11 cellular contexts compared by ENCODE assay signal in the genomic region with DNA sequence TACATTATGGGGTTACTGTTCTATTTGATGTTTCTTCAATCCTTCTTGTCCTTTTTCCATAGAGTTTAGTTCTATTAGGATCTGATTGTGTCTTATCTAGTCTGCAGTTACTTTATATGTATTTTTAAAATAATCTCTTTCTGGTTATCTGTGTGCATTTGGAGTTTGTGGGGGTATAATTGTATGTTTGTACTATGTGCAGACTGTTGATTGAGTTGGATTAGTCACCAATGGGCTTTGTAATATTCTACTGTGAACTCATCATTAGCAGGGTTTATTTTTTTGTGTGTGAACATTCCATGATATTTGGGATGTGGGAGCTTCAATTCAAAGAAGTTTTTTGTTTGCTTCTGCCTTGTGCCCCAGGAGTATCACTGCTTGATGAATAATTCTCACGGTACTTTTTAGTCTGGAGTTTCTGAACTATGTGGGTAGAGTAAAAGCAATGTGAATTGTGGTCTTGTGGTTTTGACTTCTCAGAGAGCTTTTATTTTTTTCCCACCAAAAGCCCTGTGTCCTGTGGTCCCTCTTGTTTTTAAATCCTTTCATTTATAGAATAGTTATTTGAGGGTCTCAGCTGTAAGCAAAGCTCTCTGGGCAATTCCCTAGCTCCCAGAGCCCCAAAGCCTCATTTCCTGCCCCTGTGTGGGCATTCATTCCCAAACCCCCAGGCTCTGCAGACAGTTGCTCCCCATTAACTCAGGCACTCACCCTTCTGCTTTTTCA.
DNase-seq lines count a peak whose midpoint lies in the region; ATAC-seq, FAIRE-seq and TF ChIP-seq lines count a peak whose summit lies in the region.
"Had no signal": no experiment of that assay in that cellular context is flagged by ENCODE, and none has a peak within 500 bp of the region (broad histone marks: within the 10 kb centered on the region; RNA-seq: fewer than 3 reads in every experiment).

No MANE protein-coding gene starts in this region.

- H3K36me3 ChIP-seq in smooth muscle cell (ENCODE audit: low read depth): no peaks in the 10 kb centered on the region
- H3K36me3 ChIP-seq: pancreas had no signal

- H3K27ac Mint-ChIP-seq in activated CD4-positive, alpha-beta T cell treated with anti-CD3 and anti-CD28 coated beads for 36 hours: no peak overlapping the region

- peak; percentile 97 for FAIRE-seq in RCC 7860 (lab: Jason Lieb, UNC)
- FAIRE-seq: A204.1, endothelial cell of umbilical vein, pancreas had no signal

- H3F3A ChIP-seq in smooth muscle cell (ENCODE audit: low read depth): no peaks in the 10 kb centered on the region

- H3K9me3 Mint-ChIP-seq in activated CD4-positive, alpha-beta T cell treated with anti-CD3 and anti-CD28 coated beads for 36 hours (ENCODE audit: low read depth): no peaks in the 10 kb centered on the region

- POLR2A ChIA-PET in activated CD4-positive, alpha-beta T cell treated with anti-CD3 and anti-CD28 coated beads for 36 hours (lab: Charles Lee): no interaction called here

- no peaks in the 10 kb centered on the region for H3K9me3 ChIP-seq in smooth muscle cell (replicated peaks; ENCODE audit: low read depth)
- H3K9me3 ChIP-seq: pancreas had no signal

- H3K27me3 Mint-ChIP-seq in activated CD4-positive, alpha-beta T cell treated with anti-CD3 and anti-CD28 coated beads for 36 hours: no peaks in the 10 kb centered on the region

- no peak overlapping the region for H3K4me3 Mint-ChIP-seq in activated CD4-positive, alpha-beta T cell treated with anti-CD3 and anti-CD28 coated beads for 36 hours

- 33% methylated on average over 1 of the region's 1 CpG for WGBS in smooth muscle cell (ENCODE audit: low lambda C conversion rate)

- H3K4me1 Mint-ChIP-seq in activated CD4-positive, alpha-beta T cell treated with anti-CD3 and anti-CD28 coated beads for 36 hours: peaks cover 32% of the 10 kb centered on the region

- no peak for DNase-seq in activated CD4-positive, alpha-beta T cell treated with anti-CD3 and anti-CD28 coated beads for 36 hours
- DNase-seq in activated CD4-positive, alpha-beta T cell treated with anti-CD3 and anti-CD28 coated beads, Interleukin-2, amount 50 U/mL, for 1 hour: no peak
- peak; percentile 53 for DNase-seq in RCC 7860 (ENCODE audit: low spot score)
- no peak for DNase-seq in smooth muscle cell (lab: John Stamatoyannopoulos, UW; ENCODE audit: unreplicated experiment)
- DNase-seq in AG08395 (ENCODE audit: low spot score): no peak
- DNase-seq in NCI-H2196 (lab: John Stamatoyannopoulos, UW; ENCODE audit: unreplicated experiment): no peak
- DNase-seq: pancreas had no signal

- H3K4me1 ChIP-seq in smooth muscle cell (ENCODE audit: low read depth): no peaks in the 10 kb centered on the region
- H3K4me1 ChIP-seq: pancreas had no signal

- H2AFZ ChIP-seq in smooth muscle cell (ENCODE audit: low read depth): no peak overlapping the region

- H3K79me2 ChIP-seq in smooth muscle cell (ENCODE audit: low read depth): no peaks in the 10 kb centered on the region

- no peaks in the 10 kb centered on the region for H3K27me3 ChIP-seq in smooth muscle cell (ENCODE audit: low read depth)
- H3K27me3 ChIP-seq: pancreas had no signal

- peak overlapping the region; percentile 83 for H3K27ac ChIP-seq in smooth muscle cell (ENCODE audit: low read depth)
- H3K27ac ChIP-seq: pancreas had no signal

- H3K4me2 ChIP-seq in smooth muscle cell: peak overlapping the region; percentile 48

- no peak for TF ChIP-seq CTCF in smooth muscle cell (IDR thresholded peaks at IDR 0.05; ENCODE audit: borderline replicate concordance, insufficient read depth, poor library complexity, severe bottlenecking)

- H4K20me1 ChIP-seq in smooth muscle cell (ENCODE audit: low read depth): no peaks in the 10 kb centered on the region

- H3K9ac ChIP-seq in smooth muscle cell (ENCODE audit: low read depth): no peak overlapping the region

- intact Hi-C loops in activated CD4-positive, alpha-beta T cell treated with anti-CD3 and anti-CD28 coated beads for 36 hours (cut with DNase I, micrococcal nuclease): loop anchor here in 1 of 2 experiments (1.0 kb wide), 1 partner anchor 29 kb away; no protein-coding TSS in a partner anchor

- ATAC-seq in activated CD4-positive, alpha-beta T cell treated with anti-CD3 and anti-CD28 coated beads for 36 hours: peak; percentile 71
- ATAC-seq in HG02884 (IDR thresholded peaks at IDR 0.05; ENCODE audit: unreplicated experiment): peak; percentile 91
- ATAC-seq in SK-N-SH treated with all-trans-retinoic acid at 6 μM for 48 hours: no peak

- CTCF ChIA-PET in activated CD4-positive, alpha-beta T cell treated with anti-CD3 and anti-CD28 coated beads for 36 hours (lab: Charles Lee): interaction anchor here (0.7 kb wide), 1 partner anchor 1774 kb away, joined by 3 read pairs; no protein-coding TSS in a partner anchor

- H3K36me3 Mint-ChIP-seq in activated CD4-positive, alpha-beta T cell treated with anti-CD3 and anti-CD28 coated beads for 36 hours (ENCODE audit: low read depth): no peaks in the 10 kb centered on the region

- H3K4me3 ChIP-seq in smooth muscle cell: peak overlapping the region; percentile 7
- H3K4me3 ChIP-seq: pancreas had no signal

TF ChIP-seq in SK-N-SH treated with all-trans-retinoic acid at 6 μM for 48 hours, 23 proteins besides CTCF, POLR2A, EP300 and RAD21:
- TF ChIP-seq OSR1 (CRISPR knock-in tag; IDR thresholded peaks at IDR 0.05): no peak
- TF ChIP-seq ZFP3 (CRISPR knock-in tag; IDR thresholded peaks at IDR 0.05): no peak
- no peak for TF ChIP-seq ARNTL (CRISPR knock-in tag; IDR thresholded peaks at IDR 0.05; ENCODE audit: borderline replicate concordance, low read depth)
- no peak for TF ChIP-seq CSRNP3 (CRISPR knock-in tag; IDR thresholded peaks at IDR 0.05)
- no peak for TF ChIP-seq PATZ1 (CRISPR knock-in tag; IDR thresholded peaks at IDR 0.05; ENCODE audit: borderline replicate concordance)
- no peak for TF ChIP-seq ZNF70 (CRISPR knock-in tag; IDR thresholded peaks at IDR 0.05)
TF ChIP-seq in SK-N-SH treated with all-trans-retinoic acid at 6 μM for 48 hours: peak in this region for 0.
